10 cellular contexts compared by ENCODE assay signal in genomic region chr3:183826448-183826847, GRCh38. TPM values are rescaled to one million over a fixed set of nuclear protein-coding genes. Genes with fewer than 3 reads are reported as not detected.
DNase-seq lines count a peak whose midpoint lies in the region; ATAC-seq and TF ChIP-seq lines count a peak whose summit lies in the region.
"Had no signal": no experiment of that assay in that cellular context is flagged by ENCODE, and none has a peak within 500 bp of the region (broad histone marks: within the 10 kb centered on the region; RNA-seq: fewer than 3 reads in every experiment).

No MANE protein-coding gene starts in this region.

- WGBS in esophagus squamous epithelium, 2 donors = 58 to 72% methylated on average over 7 to 9 of the region's 9 CpGs

- H3K27ac Mint-ChIP-seq in activated naive CD4-positive, alpha-beta T cell treated with anti-CD3 and anti-CD28 coated beads, Interleukin-2, amount 50 U/mL, for 24 hours = no peak overlapping the region
- peak overlapping the region; percentile 8 for H3K27ac Mint-ChIP-seq in activated T-helper 1 cell treated with anti-CD3 and anti-CD28 coated beads, Interleukin-12 subunit alpha, Interleukin-12 subunit beta, Interleukin-2, Interleukin-4 antibody, amounts not matched to agents 30 ng/mL and 10 ng/mL and 1 ng/mL, durations not matched to agents 14 hours and 24 hours and 36 hours
- H3K27ac Mint-ChIP-seq in type B pancreatic cell = peak overlapping the region; percentile 68

- H3K36me3 Mint-ChIP-seq in activated naive CD4-positive, alpha-beta T cell treated with anti-CD3 and anti-CD28 coated beads, Interleukin-2, amount 50 U/mL, for 24 hours = peaks cover 3% of the 10 kb centered on the region
- peaks cover 11% of the 10 kb centered on the region for H3K36me3 Mint-ChIP-seq in activated T-helper 1 cell treated with anti-CD3 and anti-CD28 coated beads, Interleukin-12 subunit alpha, Interleukin-12 subunit beta, Interleukin-2, Interleukin-4 antibody, amounts not matched to agents 30 ng/mL and 10 ng/mL and 1 ng/mL, durations not matched to agents 14 hours and 24 hours and 36 hours (ENCODE audit: low read depth)
- peaks cover 5% of the 10 kb centered on the region for H3K36me3 Mint-ChIP-seq in type B pancreatic cell

- ATAC-seq in left colon = peak; percentile 21

- no peak overlapping the region for H3K4me3 ChIP-seq in esophagus squamous epithelium

- peaks cover 0 to 38% (median 0%) of the 10 kb centered on the region in 3 donors for H3K36me3 ChIP-seq in esophagus squamous epithelium

- peak overlapping the region in 1 of 4 donors; percentile 4 for H3K27ac ChIP-seq in esophagus squamous epithelium

- TF ChIP-seq POLR2A in esophagus squamous epithelium (IDR thresholded peaks at IDR 0.05) = no peak

- peak overlapping the region; percentile 81 for H3K4me3 Mint-ChIP-seq in activated naive CD4-positive, alpha-beta T cell treated with anti-CD3 and anti-CD28 coated beads, Interleukin-2, amount 50 U/mL, for 24 hours
- peak overlapping the region; percentile 69 for H3K4me3 Mint-ChIP-seq in activated T-helper 1 cell treated with anti-CD3 and anti-CD28 coated beads, Interleukin-12 subunit alpha, Interleukin-12 subunit beta, Interleukin-2, Interleukin-4 antibody, amounts not matched to agents 30 ng/mL and 10 ng/mL and 1 ng/mL, durations not matched to agents 14 hours and 24 hours and 36 hours
- peak overlapping the region; percentile 81 for H3K4me3 Mint-ChIP-seq in type B pancreatic cell

- no peaks in the 10 kb centered on the region for H3K27me3 Mint-ChIP-seq in activated naive CD4-positive, alpha-beta T cell treated with anti-CD3 and anti-CD28 coated beads, Interleukin-2, amount 50 U/mL, for 24 hours
- H3K27me3 Mint-ChIP-seq in activated T-helper 1 cell treated with anti-CD3 and anti-CD28 coated beads, Interleukin-12 subunit alpha, Interleukin-12 subunit beta, Interleukin-2, Interleukin-4 antibody, amounts not matched to agents 30 ng/mL and 10 ng/mL and 1 ng/mL, durations not matched to agents 14 hours and 24 hours and 36 hours (ENCODE audit: insufficient read depth) = peaks cover 8% of the 10 kb centered on the region
- peaks cover 12% of the 10 kb centered on the region for H3K27me3 Mint-ChIP-seq in type B pancreatic cell

- no peaks in the 10 kb centered on the region for H3K9me3 ChIP-seq in esophagus squamous epithelium

- TF ChIP-seq CTCF in type B pancreatic cell (conservative IDR thresholded peaks at IDR 0.05) = no peak
- no peak for TF ChIP-seq CTCF in esophagus squamous epithelium (IDR thresholded peaks at IDR 0.05)

- no peak for DNase-seq in activated naive CD4-positive, alpha-beta T cell (lab: John Stamatoyannopoulos, UW)
- no peak for DNase-seq in activated T-helper 1 cell treated with anti-CD3 and anti-CD28 coated beads, Interleukin-12 subunit alpha, Interleukin-12 subunit beta, Interleukin-2, Interleukin-4 antibody, amounts not matched to agents 30 ng/mL and 10 ng/mL and 1 ng/mL, durations not matched to agents 14 hours and 24 hours and 36 hours (ENCODE audit: low spot score)
- DNase-seq in left colon = no peak
- no peak for DNase-seq in type B pancreatic cell (ENCODE audit: extremely low spot score, unreplicated experiment)
- DNase-seq in Kasumi-1 (lab: John Stamatoyannopoulos, UW) = no peak
- no peak for DNase-seq in DMS114 treated with DMSO at 0.1 percent for 48 hours (lab: John Stamatoyannopoulos, UW; ENCODE audit: unreplicated experiment)
- DNase-seq in esophagus squamous epithelium (lab: John Stamatoyannopoulos, UW) = no peak
- DNase-seq: amniotic stem cell, mesenchymal stem cell had no signal

- intact Hi-C loops in activated T-helper 1 cell treated with anti-CD3 and anti-CD28 coated beads, Interleukin-12 subunit alpha, Interleukin-12 subunit beta, Interleukin-2, Interleukin-4 antibody, amounts not matched to agents 30 ng/mL and 10 ng/mL and 1 ng/mL, durations not matched to agents 14 hours and 24 hours and 36 hours (cut with micrococcal nuclease) = no loop called here
- intact Hi-C loops in left colon (cut with DNase I, micrococcal nuclease) (no loop called here), esophagus squamous epithelium (cut with DNase I) (no loop called here)

- no peaks in the 10 kb centered on the region for H3K9me3 Mint-ChIP-seq in activated naive CD4-positive, alpha-beta T cell treated with anti-CD3 and anti-CD28 coated beads, Interleukin-2, amount 50 U/mL, for 24 hours
- H3K9me3 Mint-ChIP-seq in activated T-helper 1 cell treated with anti-CD3 and anti-CD28 coated beads, Interleukin-12 subunit alpha, Interleukin-12 subunit beta, Interleukin-2, Interleukin-4 antibody, amounts not matched to agents 30 ng/mL and 10 ng/mL and 1 ng/mL, durations not matched to agents 14 hours and 24 hours and 36 hours = no peaks in the 10 kb centered on the region
- no peaks in the 10 kb centered on the region for H3K9me3 Mint-ChIP-seq in type B pancreatic cell

- peaks cover 12% of the 10 kb centered on the region for H3K4me1 Mint-ChIP-seq in activated naive CD4-positive, alpha-beta T cell treated with anti-CD3 and anti-CD28 coated beads, Interleukin-2, amount 50 U/mL, for 24 hours
- H3K4me1 Mint-ChIP-seq in activated T-helper 1 cell treated with anti-CD3 and anti-CD28 coated beads, Interleukin-12 subunit alpha, Interleukin-12 subunit beta, Interleukin-2, Interleukin-4 antibody, amounts not matched to agents 30 ng/mL and 10 ng/mL and 1 ng/mL, durations not matched to agents 14 hours and 24 hours and 36 hours (ENCODE audit: low read depth) = peaks cover 9% of the 10 kb centered on the region
- H3K4me1 Mint-ChIP-seq in type B pancreatic cell (ENCODE audit: unreplicated experiment) = peaks cover 19% of the 10 kb centered on the region

- no peaks in the 10 kb centered on the region for H3K27me3 ChIP-seq in esophagus squamous epithelium

- peaks cover 13 to 31% (median 13%) of the 10 kb centered on the region in 3 donors for H3K4me1 ChIP-seq in esophagus squamous epithelium

RNA-seq across cellular contexts. Expression of gene MAP6D1, which starts 1.1 kb away (rescaled TPM):
- 2.1 and 2.2 TPM in 2 replicates for total RNA-seq in activated T-helper 1 cell treated with anti-CD3 and anti-CD28 coated beads, Interleukin-12 subunit alpha, Interleukin-12 subunit beta, Interleukin-2, Interleukin-4 antibody, amounts not matched to agents 30 ng/mL and 10 ng/mL and 1 ng/mL, durations not matched to agents 14 hours and 24 hours and 36 hours
- total RNA-seq in left colon (1 to 10 TPM; 1.3 TPM), type B pancreatic cell (ENCODE audit: low replicate concordance) (3.2 and 3.3 TPM in 2 replicates), esophagus squamous epithelium (1 to 10 TPM in 3 of 4 donors, not detected in 1; 2.0 to 5.1 (median 2.7) TPM)

RNA-seq across cellular contexts. Expression of gene PARL, which starts 58.2 kb away (rescaled TPM):
- 93.7 and 98.2 TPM in 2 replicates for total RNA-seq in activated T-helper 1 cell treated with anti-CD3 and anti-CD28 coated beads, Interleukin-12 subunit alpha, Interleukin-12 subunit beta, Interleukin-2, Interleukin-4 antibody, amounts not matched to agents 30 ng/mL and 10 ng/mL and 1 ng/mL, durations not matched to agents 14 hours and 24 hours and 36 hours
- total RNA-seq in left colon (10 to 100 TPM; 60.6 to 78.0 TPM), type B pancreatic cell (ENCODE audit: low replicate concordance) (53.1 and 63.0 TPM in 2 replicates), esophagus squamous epithelium (10 to 100 TPM; 23.3 to 45.0 (median 39.7) TPM)
